ENCODE assay signal across 8 cellular contexts in genomic region chr12:124913474-124914391, GRCh38.
A peak's percentile ranks its signal among the peaks of the same experiment; 100 is the strongest.
DNase-seq lines count a peak whose midpoint lies in the region; ATAC-seq and TF ChIP-seq lines count a peak whose summit lies in the region.

No MANE protein-coding gene starts in this region.

- DNase-seq in T-helper 2 cell treated with Interferon-gamma antibody and Interleukin-4, amounts not matched to agents 5 μg/mL and 100 μg/mL, for 36 hours (ENCODE audit: low spot score), result peak; percentile 92
- no peak for DNase-seq in caudate nucleus (lab: John Stamatoyannopoulos, UW)
- peak; percentile 96 for DNase-seq in left kidney (ENCODE audit: low read depth, low spot score)
- DNase-seq in stimulated activated CD4-positive, alpha-beta T cell treated with anti-CD3 and anti-CD28 coated beads, Interleukin-4, amount 100 ng/mL, for 1 hour, result peak; percentile 96
- DNase-seq in NCI-H1105 treated with DMSO at 0.1 percent for 48 hours (lab: John Stamatoyannopoulos, UW), result no peak

- H3K9me3 Mint-ChIP-seq in T-helper 2 cell treated with Interferon-gamma antibody and Interleukin-4, amounts not matched to agents 5 μg/mL and 100 μg/mL, for 36 hours, result no peaks in the 10 kb centered on the region

- H3K4me1 ChIP-seq in DOHH2 (ENCODE audit: control insufficient read depth, low read length), result peaks cover 58% of the 10 kb centered on the region

- H4K20me1 ChIP-seq in DOHH2 (ENCODE audit: control insufficient read depth, insufficient read depth, low read depth, low read length), result peaks cover 26% of the 10 kb centered on the region

- peak overlapping the region; percentile 100 for H3K4me3 Mint-ChIP-seq in T-helper 2 cell treated with Interferon-gamma antibody and Interleukin-4, amounts not matched to agents 5 μg/mL and 100 μg/mL, for 36 hours

- H3K4me1 Mint-ChIP-seq in T-helper 2 cell treated with Interferon-gamma antibody and Interleukin-4, amounts not matched to agents 5 μg/mL and 100 μg/mL, for 36 hours (ENCODE audit: low read depth), result peaks cover 59% of the 10 kb centered on the region

- no peaks in the 10 kb centered on the region for H3K9me2 ChIP-seq in DOHH2 (replicated peaks; ENCODE audit: control insufficient read depth, low read length)

- peak overlapping the region; percentile 97 for H3K4me3 ChIP-seq in DOHH2 (ENCODE audit: low read length)

- peaks cover 7% of the 10 kb centered on the region for H3K27me3 Mint-ChIP-seq in T-helper 2 cell treated with Interferon-gamma antibody and Interleukin-4, amounts not matched to agents 5 μg/mL and 100 μg/mL, for 36 hours (ENCODE audit: low read depth)

- peak overlapping the region; percentile 98 for H3K27ac ChIP-seq in DOHH2 (ENCODE audit: low read depth, low read length)
- H3K27ac ChIP-seq in caudate nucleus (ENCODE audit: low read depth, low read length), result peak overlapping the region; percentile 100

- no peaks in the 10 kb centered on the region; the same call in 1 of the 2 replicates for H3K27me3 ChIP-seq in DOHH2 (ENCODE audit: control insufficient read depth, low read length)

- peaks cover 48% of the 10 kb centered on the region for H3K79me2 ChIP-seq in DOHH2 (ENCODE audit: control insufficient read depth, low read length)

- H3K36me3 Mint-ChIP-seq in T-helper 2 cell treated with Interferon-gamma antibody and Interleukin-4, amounts not matched to agents 5 μg/mL and 100 μg/mL, for 36 hours (ENCODE audit: low read depth), result peaks cover 47% of the 10 kb centered on the region

- H3K27ac Mint-ChIP-seq in T-helper 2 cell treated with Interferon-gamma antibody and Interleukin-4, amounts not matched to agents 5 μg/mL and 100 μg/mL, for 36 hours, result peak overlapping the region; percentile 100

- peak; percentile 23 for ATAC-seq in HG02852 (IDR thresholded peaks at IDR 0.05; ENCODE audit: unreplicated experiment)
- no peak for ATAC-seq in GM19328 (IDR thresholded peaks at IDR 0.05; ENCODE audit: unreplicated experiment)

- H3K36me3 ChIP-seq in DOHH2 (ENCODE audit: control insufficient read depth, low read length), result peaks cover 41% of the 10 kb centered on the region

- peaks cover 66% of the 10 kb centered on the region for H3F3A ChIP-seq in DOHH2 (ENCODE audit: control insufficient read depth, insufficient read depth)

- peak; percentile 74 for TF ChIP-seq CTCF in DOHH2 (IDR thresholded peaks at IDR 0.05; ENCODE audit: low read depth, low read length, poor library complexity, severe bottlenecking)

- H3K9me3 ChIP-seq in DOHH2 (ENCODE audit: control insufficient read depth, insufficient read depth, low read length), result no peaks in the 10 kb centered on the region

- H3K4me2 ChIP-seq in DOHH2 (ENCODE audit: low read length), result peak overlapping the region; percentile 73

Comparison
In these comparisons a context has a peak if more than half of its experiments do, and no peak if none do; other contexts are left out.
1. DNase-seq: peak in T-helper 2 cell treated with Interferon-gamma antibody and Interleukin-4, amounts not matched to agents 5 μg/mL and 100 μg/mL, for 36 hours (single experiment), left kidney (single experiment) and stimulated activated CD4-positive, alpha-beta T cell treated with anti-CD3 and anti-CD28 coated beads, Interleukin-4, amount 100 ng/mL, for 1 hour (single experiment); none in caudate nucleus (0 of 61) and NCI-H1105 treated with DMSO at 0.1 percent for 48 hours (single experiment).